In genomic region chr1:46990541-46990940, GRCh38 we compare ENCODE assay signal across 11 cellular contexts. TPM values are rescaled to one million over a fixed set of nuclear protein-coding genes. Genes with fewer than 3 reads are reported as not detected.
"Had no signal": no experiment of that assay in that cellular context is flagged by ENCODE, and none has a peak within 500 bp of the region (broad histone marks: within the 10 kb centered on the region; RNA-seq: fewer than 3 reads in every experiment).

No MANE protein-coding gene starts in this region.

RNA-seq across cellular contexts. Expression of gene CYP4X1, which starts 32.9 kb away (rescaled TPM):
- total RNA-seq: OCI-LY7, PC-9, SJCRH30, SJSA1, SK-MEL-5, T-cell had no signal

RNA-seq across cellular contexts. Expression of gene CYP4A11, which starts 49.3 kb away (rescaled TPM):
- total RNA-seq: OCI-LY7, PC-3, PC-9, Right ventricle myocardium inferior, Right ventricle myocardium superior, RPMI7951, SJCRH30, SJSA1, SK-MEL-5 had no signal
- polyA plus RNA-seq: SK-N-SH had no signal
